In genomic region chr1:5632814-5633213, GRCh38 we compare ENCODE assay signal across 8 cellular contexts.
"Had no signal": no experiment of that assay in that cellular context is flagged by ENCODE, and none has a peak within 500 bp of the region (broad histone marks: within the 10 kb centered on the region; RNA-seq: fewer than 3 reads in every experiment).

No MANE protein-coding gene starts in this region.

- H3K27ac Mint-ChIP-seq: HFFc6 had no signal

- H3K27ac ChIP-seq: GM23248, HL-60 had no signal

- DNase-seq: GM23248, GOT3, H7, HFFc6, IMR-90 had no signal

- FAIRE-seq: K562 had no signal

- ATAC-seq: K562 had no signal

- H3K4me3 ChIP-seq: GM23248, HAP-1, K562 had no signal

- H2AFZ ChIP-seq: GM23248 had no signal

- H3K4me3 Mint-ChIP-seq: HFFc6 had no signal

- H3K9me3 ChIP-seq: HAP-1 had no signal

- H3K9ac ChIP-seq: GM23248 had no signal

- H3K4me1 ChIP-seq: HAP-1 had no signal

- H3K36me3 ChIP-seq: HAP-1 had no signal
